15 cellular contexts compared by ENCODE assay signal in the genomic region with DNA sequence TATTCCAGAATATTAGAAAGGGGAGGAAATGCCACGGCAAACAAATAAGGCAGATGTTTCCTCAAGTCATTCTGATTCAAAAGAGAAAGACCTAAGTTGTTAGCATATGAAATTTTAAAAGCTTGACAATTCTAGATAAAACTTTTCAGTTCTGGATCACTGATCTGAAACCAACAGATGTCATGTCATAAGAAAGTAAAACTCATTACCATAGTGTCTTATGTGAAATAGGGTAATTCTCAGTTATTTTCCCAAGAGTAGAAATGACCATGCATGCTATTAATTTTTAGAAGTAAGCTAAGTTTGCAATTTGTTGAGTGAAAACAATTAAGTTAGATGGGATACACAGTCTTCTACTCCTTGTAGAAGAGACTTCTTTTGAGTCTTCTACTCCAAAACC.
A peak's percentile ranks its signal among the peaks of the same experiment; 100 is the strongest.
DNase-seq lines count a peak whose midpoint lies in the region; ATAC-seq and TF ChIP-seq lines count a peak whose summit lies in the region.
"Had no signal": no experiment of that assay in that cellular context is flagged by ENCODE, and none has a peak within 500 bp of the region (broad histone marks: within the 10 kb centered on the region; RNA-seq: fewer than 3 reads in every experiment).

No MANE protein-coding gene starts in this region.

- in situ Hi-C loops in GM13976 (cut with MboI; ENCODE audit: low sequenced_read_pairs, unreplicated experiment): loop anchor here (25.0 kb wide), 1 partner anchor 227 kb away; no protein-coding TSS in a partner anchor

- intact Hi-C loops in tibial artery (cut with DNase I; ENCODE audit: low total_unique reads): no loop called here
- intact Hi-C loops in adrenal gland (cut with DNase I): no loop called here

- H3K36me3 ChIP-seq in tibial artery: no peaks in the 10 kb centered on the region
- no peaks in the 10 kb centered on the region for H3K36me3 ChIP-seq in adrenal gland (replicated peaks in 1 of 2)

- TF ChIP-seq POLR2A in adrenal gland (IDR thresholded peaks at IDR 0.05): no peak

- peak; percentile 28 for DNase-seq in GM13976 (ENCODE audit: low spot score)
- DNase-seq in tibial artery: no peak
- no peak for DNase-seq in adrenal gland
- DNase-seq in SKM-1 (lab: John Stamatoyannopoulos, UW; ENCODE audit: unreplicated experiment): no peak
- DNase-seq: activated CD4-positive, alpha-beta T cell treated with anti-CD3 and anti-CD28 coated beads for 1 hour; activated T-cell treated with anti-CD3 and anti-CD28 coated beads, Interleukin-2, amount 50 U/mL, for 1 hour; DMS153; HCEC 1CT; mesenchymal stem cell; NCI-H2029 had no signal

- peak; percentile 54 for ATAC-seq in GM19468 (IDR thresholded peaks at IDR 0.05; ENCODE audit: extremely low read depth, unreplicated experiment)
- ATAC-seq in HG02885 (IDR thresholded peaks at IDR 0.05; ENCODE audit: poor library complexity, unreplicated experiment): peak; percentile 50
- peak; percentile 55 for ATAC-seq in HG03565 (IDR thresholded peaks at IDR 0.05; ENCODE audit: unreplicated experiment)
- no peak for ATAC-seq in GM19395 (IDR thresholded peaks at IDR 0.05; ENCODE audit: unreplicated experiment)

- no peak for TF ChIP-seq CTCF in GM13976 (IDR thresholded peaks at IDR 0.05; ENCODE audit: borderline replicate concordance, control extremely low read depth, extremely low read depth, insufficient read depth, missing control alignments)
- TF ChIP-seq CTCF in tibial artery (IDR thresholded peaks at IDR 0.05): no peak
- no peak for TF ChIP-seq CTCF in adrenal gland (IDR thresholded peaks at IDR 0.05)

- no peaks in the 10 kb centered on the region for H3K9me3 ChIP-seq in tibial artery
- no peaks in the 10 kb centered on the region for H3K9me3 ChIP-seq in adrenal gland (replicated peaks in 1 of 3)

- no peaks in the 10 kb centered on the region for H3K27me3 ChIP-seq in tibial artery
- H3K27me3 ChIP-seq in adrenal gland: no peaks in the 10 kb centered on the region

- H3K27ac ChIP-seq in tibial artery (no peak overlapping the region), adrenal gland (no peak overlapping the region)
- H3K27ac ChIP-seq: SK-N-MC had no signal

- WGBS in adrenal gland, 4 donors: 73 to 100% (median 87%) methylated on average over 1 of the region's 1 CpG

- H3K4me1 ChIP-seq in tibial artery: no peaks in the 10 kb centered on the region
- H3K4me1 ChIP-seq in adrenal gland (replicated peaks in 1 of 2): no peaks in the 10 kb centered on the region

- H3K4me3 ChIP-seq in tibial artery (no peak overlapping the region), adrenal gland (no peak overlapping the region)
- H3K4me3 ChIP-seq: SK-N-MC had no signal
